Comparison of ENCODE assay signal across 8 cellular contexts in the genomic region with DNA sequence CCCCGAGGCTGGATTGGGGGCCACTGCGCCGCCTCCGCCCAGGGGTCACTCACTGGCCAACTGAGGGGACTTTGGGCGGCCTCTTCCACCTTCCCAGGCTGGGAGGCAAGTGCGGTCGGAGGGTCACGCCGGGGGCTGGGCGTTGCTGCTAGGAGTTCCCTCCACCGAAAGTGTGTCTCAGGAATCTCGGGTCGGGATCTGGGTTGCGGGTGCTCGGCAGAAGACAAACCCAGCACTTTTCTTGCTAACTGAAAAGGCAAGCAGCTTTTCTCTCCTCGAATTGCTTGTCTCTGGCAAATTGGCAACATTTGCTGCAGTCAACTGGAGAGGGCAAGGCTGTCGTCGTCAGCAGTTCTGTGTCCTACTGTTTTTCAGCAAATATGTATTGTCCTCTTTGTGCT. TPM values are rescaled to one million over a fixed set of nuclear protein-coding genes. Genes with fewer than 3 reads are reported as not detected.
DNase-seq lines count a peak whose midpoint lies in the region; ATAC-seq and TF ChIP-seq lines count a peak whose summit lies in the region.

No MANE protein-coding gene starts in this region.

- H3K27ac ChIP-seq in CD8-positive, alpha-beta T cell (ENCODE audit: low read depth, low read length), result no peak overlapping the region
- no peak overlapping the region for H3K27ac ChIP-seq in iPS DF 6.9 (ENCODE audit: low read length)

- DNase-seq in CD8-positive, alpha-beta T cell, result no peak
- DNase-seq in HPDE6-E6E7 (ENCODE audit: extremely low spot score) (peak; percentile 13), iPS DF 6.9 (ENCODE audit: low read depth, low spot score) (no peak), skeletal muscle cell (ENCODE audit: low read depth) (peak; percentile 1), AG20443 (ENCODE audit: low spot score) (no peak)
- DNase-seq in activated naive CD8-positive, alpha-beta T cell treated with anti-CD3 and anti-CD28 coated beads, Interleukin-2, amount 10 ng/mL, durations not matched to agents 7 days and 5 days, result no peak

- no peak for TF ChIP-seq POLR2A in GM18505 (IDR thresholded peaks at IDR 0.05; ENCODE audit: borderline replicate concordance, extremely low read depth, insufficient read depth, insufficient read length)

- H3K27me3 ChIP-seq in CD8-positive, alpha-beta T cell (ENCODE audit: insufficient read depth, low read length), result no peaks in the 10 kb centered on the region
- peaks cover 28% of the 10 kb centered on the region for H3K27me3 ChIP-seq in iPS DF 6.9 (ENCODE audit: control insufficient read depth, insufficient read depth, low read length)

- no peaks in the 10 kb centered on the region for H3K27me3 Mint-ChIP-seq in CD8-positive, alpha-beta T cell (ENCODE audit: low read depth)
- peaks cover 19% of the 10 kb centered on the region for H3K27me3 Mint-ChIP-seq in activated naive CD8-positive, alpha-beta T cell treated with anti-CD3 and anti-CD28 coated beads, Interleukin-2, amount 10 ng/mL, durations not matched to agents 7 days and 5 days

- no peaks in the 10 kb centered on the region for H3K36me3 ChIP-seq in CD8-positive, alpha-beta T cell (ENCODE audit: insufficient read depth, low read length)
- H3K36me3 ChIP-seq in iPS DF 6.9 (ENCODE audit: control insufficient read depth, insufficient read depth, low read length), result no peaks in the 10 kb centered on the region

- WGBS in iPS DF 6.9 (ENCODE audit: insufficient coverage, insufficient read length), result no CpG with 5 or more reads among the region's 18 CpGs

- peak overlapping the region; percentile 88 for H3K27ac Mint-ChIP-seq in CD8-positive, alpha-beta T cell
- peak overlapping the region; percentile 52 for H3K27ac Mint-ChIP-seq in activated naive CD8-positive, alpha-beta T cell treated with anti-CD3 and anti-CD28 coated beads, Interleukin-2, amount 10 ng/mL, durations not matched to agents 7 days and 5 days

- H3K4me1 Mint-ChIP-seq in CD8-positive, alpha-beta T cell (ENCODE audit: low read depth), result peaks cover 32% of the 10 kb centered on the region
- H3K4me1 Mint-ChIP-seq in activated naive CD8-positive, alpha-beta T cell treated with anti-CD3 and anti-CD28 coated beads, Interleukin-2, amount 10 ng/mL, durations not matched to agents 7 days and 5 days, result peaks cover 19% of the 10 kb centered on the region

- POLR2A ChIA-PET in CD8-positive, alpha-beta T cell (lab: Charles Lee), result interaction anchor here (1.0 to 1.4 kb wide), 2 partner anchors 64 to 65 kb away, joined by 3 to 4 read pairs; a partner anchor contains a TSS
- POLR2A ChIA-PET in activated naive CD8-positive, alpha-beta T cell treated with anti-CD3 and anti-CD28 coated beads, Interleukin-2, amount 10 ng/mL, durations not matched to agents 7 days and 5 days (lab: Charles Lee), result no interaction called here

- CTCF ChIA-PET in CD8-positive, alpha-beta T cell (lab: Charles Lee), result interaction anchor here (1.0 to 1.3 kb wide), 3 partner anchors 9 to 91 kb away, joined by 3 to 4 read pairs (median 3); no protein-coding TSS in a partner anchor

- H3K9me3 Mint-ChIP-seq in CD8-positive, alpha-beta T cell, result no peaks in the 10 kb centered on the region
- no peaks in the 10 kb centered on the region for H3K9me3 Mint-ChIP-seq in activated naive CD8-positive, alpha-beta T cell treated with anti-CD3 and anti-CD28 coated beads, Interleukin-2, amount 10 ng/mL, durations not matched to agents 7 days and 5 days

- intact Hi-C loops in CD8-positive, alpha-beta T cell (cut with DNase I, micrococcal nuclease), result loop anchor here (1.0 to 10.0 kb wide), 9 partner anchors 64 to 322 kb away; a partner anchor contains a TSS

- no peak for ATAC-seq in CD8-positive, alpha-beta T cell
- no peak for ATAC-seq in activated naive CD8-positive, alpha-beta T cell treated with anti-CD3 and anti-CD28 coated beads, Interleukin-2, amount 10 ng/mL, durations not matched to agents 7 days and 5 days (ENCODE audit: low read depth)
- ATAC-seq in GM18505 (IDR thresholded peaks at IDR 0.05; ENCODE audit: unreplicated experiment), result no peak
- no peak for ATAC-seq in HG03196 (IDR thresholded peaks at IDR 0.05; ENCODE audit: unreplicated experiment)

- peaks cover 10% of the 10 kb centered on the region for H3K4me1 ChIP-seq in CD8-positive, alpha-beta T cell (ENCODE audit: insufficient read depth, low read length)
- no peaks in the 10 kb centered on the region for H3K4me1 ChIP-seq in iPS DF 6.9 (ENCODE audit: control insufficient read depth, insufficient read depth, low read length)

- TF ChIP-seq CTCF in CD8-positive, alpha-beta T cell (IDR thresholded peaks at IDR 0.05), result no peak

- H3K9me3 ChIP-seq in CD8-positive, alpha-beta T cell (ENCODE audit: low read length), result no peaks in the 10 kb centered on the region
- no peaks in the 10 kb centered on the region for H3K9me3 ChIP-seq in iPS DF 6.9 (ENCODE audit: control insufficient read depth, insufficient read depth, low read length)

- H3K4me3 Mint-ChIP-seq in CD8-positive, alpha-beta T cell, result peak overlapping the region; percentile 94
- peak overlapping the region; percentile 80 for H3K4me3 Mint-ChIP-seq in activated naive CD8-positive, alpha-beta T cell treated with anti-CD3 and anti-CD28 coated beads, Interleukin-2, amount 10 ng/mL, durations not matched to agents 7 days and 5 days

- H3K4me3 ChIP-seq in CD8-positive, alpha-beta T cell (ENCODE audit: low read depth, low read length), result peak overlapping the region; percentile 71
- H3K4me3 ChIP-seq in iPS DF 6.9 (ENCODE audit: low read length) (peak overlapping the region; percentile 46; the same call in 1 of the 2 replicates), skeletal muscle cell (ENCODE audit: low read depth, low read length) (peak overlapping the region; percentile 70)

- peaks cover 13% of the 10 kb centered on the region for H3K36me3 Mint-ChIP-seq in CD8-positive, alpha-beta T cell
- peaks cover 2% of the 10 kb centered on the region for H3K36me3 Mint-ChIP-seq in activated naive CD8-positive, alpha-beta T cell treated with anti-CD3 and anti-CD28 coated beads, Interleukin-2, amount 10 ng/mL, durations not matched to agents 7 days and 5 days

RNA-seq across cellular contexts. Expression of a gene that starts 0.4 kb away (rescaled TPM):
- total RNA-seq in CD8-positive, alpha-beta T cell, result 1 to 10 TPM; 1.8 to 2.0 TPM
- 1 to 10 TPM; 3.2 to 3.5 TPM for total RNA-seq in activated naive CD8-positive, alpha-beta T cell treated with anti-CD3 and anti-CD28 coated beads, Interleukin-2, amount 10 ng/mL, durations not matched to agents 7 days and 5 days

Comparison
In these comparisons a context has a peak if more than half of its experiments do, and no peak if none do; other contexts are left out.
1. DNase-seq: peak in HPDE6-E6E7 (single experiment) and skeletal muscle cell (single experiment); none in CD8-positive, alpha-beta T cell (0 of 7), activated naive CD8-positive, alpha-beta T cell treated with anti-CD3 and anti-CD28 coated beads, Interleukin-2, amount 10 ng/mL, durations not matched to agents 7 days and 5 days (single experiment), iPS DF 6.9 (single experiment) and AG20443 (single experiment).
2. Peak in every context shown above with its lines, with median percentiles within 50 percentile points of each other: H3K4me3 ChIP-seq.